In genomic region chr3:47475029-47475569, GRCh38 we compare ENCODE assay signal across 1 cellular context.
TF ChIP-seq lines count a peak whose summit lies in the region.

No MANE protein-coding gene starts in this region.

TF ChIP-seq in HepG2, 621 proteins besides CTCF, POLR2A, EP300 and RAD21 (continued from another document and continues in another):
- TF ChIP-seq SNAPC4 (CRISPR knock-in tag; IDR thresholded peaks at IDR 0.05) (no peak), ZNF350 (CRISPR knock-in tag; IDR thresholded peaks at IDR 0.05; ENCODE audit: borderline replicate concordance, low read depth) (no peak), POLR2AphosphoS2 (IDR thresholded peaks at IDR 0.05; ENCODE audit: low read depth, low read length) (no peak), JDP2 (CRISPR knock-in tag; IDR thresholded peaks at IDR 0.05; ENCODE audit: borderline replicate concordance) (no peak), MTF2 (CRISPR knock-in tag; IDR thresholded peaks at IDR 0.05; ENCODE audit: borderline replicate concordance) (no peak), ZZZ3 (CRISPR knock-in tag; IDR thresholded peaks at IDR 0.05; ENCODE audit: borderline replicate concordance) (no peak), GATAD2A (CRISPR knock-in tag; IDR thresholded peaks at IDR 0.05) (no peak), CBFB (CRISPR knock-in tag; IDR thresholded peaks at IDR 0.05) (no peak), TEAD2 (CRISPR knock-in tag; IDR thresholded peaks at IDR 0.05) (no peak), BATF2 (CRISPR knock-in tag; IDR thresholded peaks at IDR 0.05) (0 out of 2 replicates have a peak, but pooled peaks have one; percentile 32), ELF3 (CRISPR knock-in tag; IDR thresholded peaks at IDR 0.05) (no peak), SRSF1 (optimal IDR thresholded peaks at IDR 0.05; ENCODE audit: low read depth, low read length) (no peak), MBD4 (IDR thresholded peaks at IDR 0.05; ENCODE audit: borderline replicate concordance, low read length) (no peak), ZBTB1 (CRISPR knock-in tag; IDR thresholded peaks at IDR 0.05; ENCODE audit: borderline replicate concordance) (no peak), ZNF335 (CRISPR knock-in tag; IDR thresholded peaks at IDR 0.05) (no peak), ZSCAN25 (CRISPR knock-in tag; IDR thresholded peaks at IDR 0.05) (0 out of 2 replicates have a peak, but pooled peaks have one; percentile 48), ZSCAN9 (CRISPR knock-in tag; IDR thresholded peaks at IDR 0.05; ENCODE audit: borderline replicate concordance) (no peak), ZNF235 (CRISPR knock-in tag; IDR thresholded peaks at IDR 0.05; ENCODE audit: borderline replicate concordance) (no peak), NFE2L1 (CRISPR knock-in tag; IDR thresholded peaks at IDR 0.05; ENCODE audit: borderline replicate concordance) (no peak), ZFYVE20 (CRISPR knock-in tag; IDR thresholded peaks at IDR 0.05; ENCODE audit: borderline replicate concordance, low read depth) (no peak), NFIB (CRISPR knock-in tag; IDR thresholded peaks at IDR 0.05; ENCODE audit: borderline replicate concordance) (no peak), ZNF44 (CRISPR knock-in tag; IDR thresholded peaks at IDR 0.05) (0 out of 2 replicates have a peak, but pooled peaks have one; percentile 6), U2AF2 (IDR thresholded peaks at IDR 0.05; ENCODE audit: low read depth, low read length) (no peak), SETDB1 (CRISPR knock-in tag; IDR thresholded peaks at IDR 0.05; ENCODE audit: borderline replicate concordance) (no peak), THAP7 (CRISPR knock-in tag; IDR thresholded peaks at IDR 0.05) (no peak), ELF4 (CRISPR knock-in tag; IDR thresholded peaks at IDR 0.05; ENCODE audit: borderline replicate concordance) (no peak), PATZ1 (CRISPR knock-in tag; IDR thresholded peaks at IDR 0.05) (peak; percentile 79), GFI1 (CRISPR knock-in tag; IDR thresholded peaks at IDR 0.05; ENCODE audit: borderline replicate concordance) (no peak), AHR (CRISPR knock-in tag; IDR thresholded peaks at IDR 0.05) (no peak), SATB2 (CRISPR knock-in tag; IDR thresholded peaks at IDR 0.05) (no peak), SOX6 (IDR thresholded peaks at IDR 0.05) (no peak), SOX6 (CRISPR knock-in tag; IDR thresholded peaks at IDR 0.05) (no peak), ZC3H4 (CRISPR knock-in tag; IDR thresholded peaks at IDR 0.05; ENCODE audit: borderline replicate concordance) (no peak), MXI1 (IDR thresholded peaks at IDR 0.05; ENCODE audit: borderline replicate concordance, low read depth, low read length) (0 out of 3 replicates have a peak, but pooled peaks have one; percentile 16), ZSCAN31 (CRISPR knock-in tag; IDR thresholded peaks at IDR 0.05; ENCODE audit: low read depth) (no peak), HHEX (CRISPR knock-in tag; IDR thresholded peaks at IDR 0.05) (no peak), ZNF383 (CRISPR knock-in tag; IDR thresholded peaks at IDR 0.05; ENCODE audit: borderline replicate concordance) (no peak), RBM39 (IDR thresholded peaks at IDR 0.05; ENCODE audit: low read depth, low read length, poor library complexity, severe bottlenecking) (no peak), ZNF775 (CRISPR knock-in tag; IDR thresholded peaks at IDR 0.05; ENCODE audit: borderline replicate concordance) (no peak), ZNF550 (CRISPR knock-in tag; IDR thresholded peaks at IDR 0.05; ENCODE audit: borderline replicate concordance) (no peak), ZNF232 (CRISPR knock-in tag; IDR thresholded peaks at IDR 0.05; ENCODE audit: borderline replicate concordance) (no peak), ZNF124 (CRISPR knock-in tag; IDR thresholded peaks at IDR 0.05) (no peak), SP5 (CRISPR knock-in tag; IDR thresholded peaks at IDR 0.05; ENCODE audit: borderline replicate concordance, low read depth) (no peak), KDM5A (IDR thresholded peaks at IDR 0.05; ENCODE audit: borderline replicate concordance, low read length) (peak; percentile 53; the same call in 1 of the 2 replicates)
- TF ChIP-seq, protein P1, sequence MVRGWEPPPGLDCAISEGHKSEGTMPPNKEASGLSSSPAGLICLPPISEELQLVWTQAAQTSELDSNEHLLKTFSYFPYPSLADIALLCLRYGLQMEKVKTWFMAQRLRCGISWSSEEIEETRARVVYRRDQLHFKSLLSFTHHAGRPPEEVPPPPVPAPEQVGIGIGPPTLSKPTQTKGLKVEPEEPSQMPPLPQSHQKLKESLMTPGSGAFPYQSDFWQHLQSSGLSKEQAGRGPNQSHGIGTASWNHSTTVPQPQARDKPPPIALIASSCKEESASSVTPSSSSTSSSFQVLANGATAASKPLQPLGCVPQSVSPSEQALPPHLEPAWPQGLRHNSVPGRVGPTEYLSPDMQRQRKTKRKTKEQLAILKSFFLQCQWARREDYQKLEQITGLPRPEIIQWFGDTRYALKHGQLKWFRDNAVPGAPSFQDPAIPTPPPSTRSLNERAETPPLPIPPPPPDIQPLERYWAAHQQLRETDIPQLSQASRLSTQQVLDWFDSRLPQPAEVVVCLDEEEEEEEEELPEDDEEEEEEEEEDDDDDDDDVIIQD (CRISPR knock-in tag; IDR thresholded peaks at IDR 0.05; ENCODE audit: low read depth), result no peak
- TF ChIP-seq, protein P2, sequence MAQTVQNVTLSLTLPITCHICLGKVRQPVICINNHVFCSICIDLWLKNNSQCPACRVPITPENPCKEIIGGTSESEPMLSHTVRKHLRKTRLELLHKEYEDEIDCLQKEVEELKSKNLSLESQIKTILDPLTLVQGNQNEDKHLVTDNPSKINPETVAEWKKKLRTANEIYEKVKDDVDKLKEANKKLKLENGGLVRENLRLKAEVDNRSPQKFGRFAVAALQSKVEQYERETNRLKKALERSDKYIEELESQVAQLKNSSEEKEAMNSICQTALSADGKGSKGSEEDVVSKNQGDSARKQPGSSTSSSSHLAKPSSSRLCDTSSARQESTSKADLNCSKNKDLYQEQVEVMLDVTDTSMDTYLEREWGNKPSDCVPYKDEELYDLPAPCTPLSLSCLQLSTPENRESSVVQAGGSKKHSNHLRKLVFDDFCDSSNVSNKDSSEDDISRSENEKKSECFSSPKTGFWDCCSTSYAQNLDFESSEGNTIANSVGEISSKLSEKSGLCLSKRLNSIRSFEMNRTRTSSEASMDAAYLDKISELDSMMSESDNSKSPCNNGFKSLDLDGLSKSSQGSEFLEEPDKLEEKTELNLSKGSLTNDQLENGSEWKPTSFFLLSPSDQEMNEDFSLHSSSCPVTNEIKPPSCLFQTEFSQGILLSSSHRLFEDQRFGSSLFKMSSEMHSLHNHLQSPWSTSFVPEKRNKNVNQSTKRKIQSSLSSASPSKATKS (CRISPR knock-in tag; IDR thresholded peaks at IDR 0.05), result no peak
- TF ChIP-seq, protein P3, sequence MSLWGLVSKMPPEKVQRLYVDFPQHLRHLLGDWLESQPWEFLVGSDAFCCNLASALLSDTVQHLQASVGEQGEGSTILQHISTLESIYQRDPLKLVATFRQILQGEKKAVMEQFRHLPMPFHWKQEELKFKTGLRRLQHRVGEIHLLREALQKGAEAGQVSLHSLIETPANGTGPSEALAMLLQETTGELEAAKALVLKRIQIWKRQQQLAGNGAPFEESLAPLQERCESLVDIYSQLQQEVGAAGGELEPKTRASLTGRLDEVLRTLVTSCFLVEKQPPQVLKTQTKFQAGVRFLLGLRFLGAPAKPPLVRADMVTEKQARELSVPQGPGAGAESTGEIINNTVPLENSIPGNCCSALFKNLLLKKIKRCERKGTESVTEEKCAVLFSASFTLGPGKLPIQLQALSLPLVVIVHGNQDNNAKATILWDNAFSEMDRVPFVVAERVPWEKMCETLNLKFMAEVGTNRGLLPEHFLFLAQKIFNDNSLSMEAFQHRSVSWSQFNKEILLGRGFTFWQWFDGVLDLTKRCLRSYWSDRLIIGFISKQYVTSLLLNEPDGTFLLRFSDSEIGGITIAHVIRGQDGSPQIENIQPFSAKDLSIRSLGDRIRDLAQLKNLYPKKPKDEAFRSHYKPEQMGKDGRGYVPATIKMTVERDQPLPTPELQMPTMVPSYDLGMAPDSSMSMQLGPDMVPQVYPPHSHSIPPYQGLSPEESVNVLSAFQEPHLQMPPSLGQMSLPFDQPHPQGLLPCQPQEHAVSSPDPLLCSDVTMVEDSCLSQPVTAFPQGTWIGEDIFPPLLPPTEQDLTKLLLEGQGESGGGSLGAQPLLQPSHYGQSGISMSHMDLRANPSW (CRISPR knock-in tag; IDR thresholded peaks at IDR 0.05; ENCODE audit: borderline replicate concordance), result no peak
- TF ChIP-seq, protein P4, sequence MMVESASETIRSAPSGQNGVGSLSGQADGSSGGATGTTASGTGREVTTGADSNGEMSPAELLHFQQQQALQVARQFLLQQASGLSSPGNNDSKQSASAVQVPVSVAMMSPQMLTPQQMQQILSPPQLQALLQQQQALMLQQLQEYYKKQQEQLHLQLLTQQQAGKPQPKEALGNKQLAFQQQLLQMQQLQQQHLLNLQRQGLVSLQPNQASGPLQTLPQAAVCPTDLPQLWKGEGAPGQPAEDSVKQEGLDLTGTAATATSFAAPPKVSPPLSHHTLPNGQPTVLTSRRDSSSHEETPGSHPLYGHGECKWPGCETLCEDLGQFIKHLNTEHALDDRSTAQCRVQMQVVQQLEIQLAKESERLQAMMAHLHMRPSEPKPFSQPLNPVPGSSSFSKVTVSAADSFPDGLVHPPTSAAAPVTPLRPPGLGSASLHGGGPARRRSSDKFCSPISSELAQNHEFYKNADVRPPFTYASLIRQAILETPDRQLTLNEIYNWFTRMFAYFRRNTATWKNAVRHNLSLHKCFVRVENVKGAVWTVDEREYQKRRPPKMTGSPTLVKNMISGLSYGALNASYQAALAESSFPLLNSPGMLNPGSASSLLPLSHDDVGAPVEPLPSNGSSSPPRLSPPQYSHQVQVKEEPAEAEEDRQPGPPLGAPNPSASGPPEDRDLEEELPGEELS (CRISPR knock-in tag; IDR thresholded peaks at IDR 0.05), result no peak
- TF ChIP-seq, protein P5, sequence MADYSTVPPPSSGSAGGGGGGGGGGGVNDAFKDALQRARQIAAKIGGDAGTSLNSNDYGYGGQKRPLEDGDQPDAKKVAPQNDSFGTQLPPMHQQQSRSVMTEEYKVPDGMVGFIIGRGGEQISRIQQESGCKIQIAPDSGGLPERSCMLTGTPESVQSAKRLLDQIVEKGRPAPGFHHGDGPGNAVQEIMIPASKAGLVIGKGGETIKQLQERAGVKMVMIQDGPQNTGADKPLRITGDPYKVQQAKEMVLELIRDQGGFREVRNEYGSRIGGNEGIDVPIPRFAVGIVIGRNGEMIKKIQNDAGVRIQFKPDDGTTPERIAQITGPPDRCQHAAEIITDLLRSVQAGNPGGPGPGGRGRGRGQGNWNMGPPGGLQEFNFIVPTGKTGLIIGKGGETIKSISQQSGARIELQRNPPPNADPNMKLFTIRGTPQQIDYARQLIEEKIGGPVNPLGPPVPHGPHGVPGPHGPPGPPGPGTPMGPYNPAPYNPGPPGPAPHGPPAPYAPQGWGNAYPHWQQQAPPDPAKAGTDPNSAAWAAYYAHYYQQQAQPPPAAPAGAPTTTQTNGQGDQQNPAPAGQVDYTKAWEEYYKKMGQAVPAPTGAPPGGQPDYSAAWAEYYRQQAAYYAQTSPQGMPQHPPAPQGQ (CRISPR knock-in tag; IDR thresholded peaks at IDR 0.05; ENCODE audit: borderline replicate concordance), result no peak
